14 cellular contexts compared by ENCODE assay signal in genomic region chr2:40680547-40680946, GRCh38.
DNase-seq lines count a peak whose midpoint lies in the region; ATAC-seq, FAIRE-seq and TF ChIP-seq lines count a peak whose summit lies in the region.
"Had no signal": no experiment of that assay in that cellular context is flagged by ENCODE, and none has a peak within 500 bp of the region (broad histone marks: within the 10 kb centered on the region; RNA-seq: fewer than 3 reads in every experiment).

No MANE protein-coding gene starts in this region.

- no peak overlapping the region for H3K4me3 ChIP-seq in bronchial epithelial cell (ENCODE audit: low read depth, low read length)
- H3K4me3 ChIP-seq: lung, vagina had no signal

- FAIRE-seq in bronchial epithelial cell (lab: Jason Lieb, UNC): no peak
- FAIRE-seq: endothelial cell of umbilical vein had no signal

- ATAC-seq in GM19468 (IDR thresholded peaks at IDR 0.05; ENCODE audit: extremely low read depth, unreplicated experiment) (peak; percentile 39), HG03175 (IDR thresholded peaks at IDR 0.05; ENCODE audit: unreplicated experiment) (peak; percentile 95)

- H3K27me3 ChIP-seq in bronchial epithelial cell (ENCODE audit: control insufficient read depth, insufficient read depth, low read length): no peaks in the 10 kb centered on the region
- H3K27me3 ChIP-seq: vagina had no signal

- intact Hi-C loops in head of caudate nucleus (cut with DNase I): no loop called here

- H3K36me3 ChIP-seq in bronchial epithelial cell (ENCODE audit: control insufficient read depth, insufficient read depth, low read length): no peaks in the 10 kb centered on the region
- H3K36me3 ChIP-seq: vagina had no signal

- no peak for TF ChIP-seq CTCF in bronchial epithelial cell (IDR thresholded peaks at IDR 0.05; ENCODE audit: insufficient read depth, low read length, severe bottlenecking)

- DNase-seq in CD1c-positive myeloid dendritic cell (ENCODE audit: extremely low spot score) (peak; percentile 33), bronchial epithelial cell (ENCODE audit: low read depth) (peak; percentile 3), head of caudate nucleus (no peak), COLO668 (lab: John Stamatoyannopoulos, UW; ENCODE audit: unreplicated experiment) (no peak), NCI-H82 treated with DMSO at 0.1 percent for 48 hours (lab: John Stamatoyannopoulos, UW; ENCODE audit: unreplicated experiment) (no peak), cerebellar nuclear complex (lab: John Stamatoyannopoulos, UW) (no peak)
- DNase-seq: DMS53, GOT3, SW 1271 had no signal

Comparison
In these comparisons a context has a peak if more than half of its experiments do, and no peak if none do; other contexts are left out.
1. DNase-seq: peak in CD1c-positive myeloid dendritic cell (single experiment) and bronchial epithelial cell (single experiment); none in head of caudate nucleus (0 of 42), COLO668 (single experiment), NCI-H82 treated with DMSO at 0.1 percent for 48 hours (single experiment) and cerebellar nuclear complex (0 of 2).